ENCODE assay signal across 29 cellular contexts in genomic region chr12:77354766-77355362, GRCh38.
DNase-seq lines count a peak whose midpoint lies in the region.
"Had no signal": no experiment of that assay in that cellular context is flagged by ENCODE, and none has a peak within 500 bp of the region (broad histone marks: within the 10 kb centered on the region; RNA-seq: fewer than 3 reads in every experiment).

No MANE protein-coding gene starts in this region.

- no peak overlapping the region for H2AFZ ChIP-seq in Karpas-422 (ENCODE audit: low read length)

- H3K4me2 ChIP-seq in Karpas-422 (ENCODE audit: low read depth, low read length, poor library complexity, severe bottlenecking): no peak overlapping the region
- H3K4me2 ChIP-seq: smooth muscle cell had no signal

- no peak overlapping the region for H3K9ac ChIP-seq in subcutaneous abdominal adipose tissue (ENCODE audit: low read length in 5 of 5)
- no peak overlapping the region for H3K9ac ChIP-seq in Karpas-422 (ENCODE audit: low read length)

- H3K27me3 ChIP-seq in subcutaneous abdominal adipose tissue (ENCODE audit: control insufficient read depth in 5 of 5, insufficient read depth in 4 of 5, low read length in 5 of 5) (no peaks in the 10 kb centered on the region), SJCRH30 (no peaks in the 10 kb centered on the region), Karpas-422 (ENCODE audit: low read length) (no peaks in the 10 kb centered on the region)
- H3K27me3 ChIP-seq: esophagus squamous epithelium, suprapubic skin had no signal

- DNase-seq in LHCN-M2 (ENCODE audit: low read depth) (peak; percentile 58), brain pericyte (ENCODE audit: low read depth, low spot score) (peak; percentile 17), iris pigment epithelial cell (ENCODE audit: low read depth) (peak; percentile 11), HUDEP-2 (lab: John Stamatoyannopoulos, UW; ENCODE audit: unreplicated experiment in 76 of 76) (no peak), NCI-H446 treated with DMSO at 0.1 percent for 48 hours (lab: John Stamatoyannopoulos, UW) (no peak), SJCRH30 (no peak), Karpas-422 (no peak)
- DNase-seq: activated CD4-positive, alpha-beta T cell treated with anti-CD3 and anti-CD28 coated beads, Interleukin-2, amount 10 ng/mL, durations not matched to agents 24 days and 14 days; activated naive CD4-positive, alpha-beta T cell; activated T-cell treated with anti-CD3 and anti-CD28 coated beads, Interleukin-2, amount 50 U/mL, for 48 hours; C1 segment of cervical spinal cord; COR-L47; DMS53; esophagus squamous epithelium; GDM1; Kasumi-1; midbrain; naive thymus-derived CD8-positive, alpha-beta T cell; NCI-H1694 treated with DMSO at 0.1 percent for 48 hours; NCI-H2171 treated with DMSO at 0.1 percent for 48 hours; NCI-H526; NK-92 treated with Interleukin-12 subunit alpha and Interleukin-12 subunit beta, amount 100 ng/mL, for 24 hours; nucleus accumbens; Right ventricle myocardium superior had no signal

- H3K4me1 ChIP-seq in subcutaneous abdominal adipose tissue (ENCODE audit: control insufficient read depth in 5 of 5, insufficient read depth in 5 of 5, low read length in 5 of 5) (peaks cover 0 to 23% (median 5%) of the 10 kb centered on the region in 5 donors), SJCRH30 (no peaks in the 10 kb centered on the region), Karpas-422 (ENCODE audit: low read length) (no peaks in the 10 kb centered on the region)
- H3K4me1 ChIP-seq: HAP-1, suprapubic skin had no signal

- H4K20me1 ChIP-seq in Karpas-422 (ENCODE audit: insufficient read depth, low read depth, low read length): no peaks in the 10 kb centered on the region

- H3K27ac ChIP-seq in subcutaneous abdominal adipose tissue (ENCODE audit: low read depth, low read length) (peak overlapping the region; percentile 56), SJCRH30 (no peak overlapping the region), Karpas-422 (ENCODE audit: low read length) (no peak overlapping the region)
- H3K27ac ChIP-seq: esophagus squamous epithelium, suprapubic skin, VCaP had no signal

- no peaks in the 10 kb centered on the region for H3K79me2 ChIP-seq in Karpas-422 (ENCODE audit: low read length)

- H3K9me3 ChIP-seq in subcutaneous abdominal adipose tissue (ENCODE audit: control insufficient read depth in 5 of 5, low read length in 5 of 5) (no peaks in the 10 kb centered on the region), SJCRH30 (replicated peaks) (no peaks in the 10 kb centered on the region), Karpas-422 (ENCODE audit: low read length) (no peaks in the 10 kb centered on the region)
- H3K9me3 ChIP-seq: esophagus squamous epithelium, HAP-1, suprapubic skin had no signal

- no peaks in the 10 kb centered on the region for H3K9me2 ChIP-seq in Karpas-422 (replicated peaks; ENCODE audit: insufficient read depth, low read length)

- H3K36me3 ChIP-seq in subcutaneous abdominal adipose tissue (ENCODE audit: control insufficient read depth in 5 of 5, insufficient read depth in 5 of 5, low read length in 5 of 5) (no peaks in the 10 kb centered on the region), SJCRH30 (no peaks in the 10 kb centered on the region), Karpas-422 (ENCODE audit: insufficient read depth, low read length) (no peaks in the 10 kb centered on the region)
- H3K36me3 ChIP-seq: esophagus squamous epithelium, HAP-1, suprapubic skin had no signal

- H3K4me3 ChIP-seq in subcutaneous abdominal adipose tissue (ENCODE audit: low read depth in 1 of 5, low read length in 5 of 5) (no peak overlapping the region), SJCRH30 (no peak overlapping the region), Karpas-422 (ENCODE audit: low read length) (no peak overlapping the region)
- H3K4me3 ChIP-seq: esophagus squamous epithelium, HAP-1, smooth muscle cell, suprapubic skin had no signal

Comparison
In these comparisons a context has a peak if more than half of its experiments do, and no peak if none do; other contexts are left out.
1. DNase-seq: peak in LHCN-M2 (single experiment), brain pericyte (single experiment) and iris pigment epithelial cell (single experiment); none in HUDEP-2 (0 of 76), NCI-H446 treated with DMSO at 0.1 percent for 48 hours (single experiment), SJCRH30 (0 of 2) and Karpas-422 (single experiment).